ENCODE assay signal across 29 cellular contexts in the genomic region with DNA sequence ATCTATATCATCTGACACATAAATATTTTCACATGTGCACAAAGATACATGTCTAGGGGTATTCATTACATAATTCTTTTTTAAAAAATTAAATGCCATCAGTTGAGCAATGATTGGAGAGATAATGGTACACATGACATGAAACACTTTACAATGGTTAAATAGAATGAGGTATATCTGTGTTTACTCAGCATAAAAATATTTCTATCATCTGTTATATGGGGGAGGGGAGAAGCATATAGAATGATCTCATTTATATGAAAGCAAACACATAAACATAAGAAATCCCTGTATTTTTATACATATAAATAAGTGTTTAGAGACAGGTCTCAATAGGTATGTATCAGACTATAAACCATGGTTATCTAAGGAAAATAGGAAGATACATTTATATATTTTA.
"Had no signal": no experiment of that assay in that cellular context is flagged by ENCODE, and none has a peak within 500 bp of the region (broad histone marks: within the 10 kb centered on the region; RNA-seq: fewer than 3 reads in every experiment).

No MANE protein-coding gene starts in this region.

- H3K27ac Mint-ChIP-seq: natural killer cell; nephron; neural progenitor cell; progenitor cell of endocrine pancreas; stimulated activated effector memory CD8-positive, alpha-beta T cell treated with anti-CD3 and anti-CD28 coated beads, Interleukin-12 subunit alpha, Interleukin-12 subunit beta, amount 100 ng/mL, for 72 hours; stimulated activated naive B cell treated with anti-CD40 and anti-IgM and Interleukin-4, amounts not matched to agents 10 μg/mL and 1 μg/mL and 100 μg/mL, for 72 hours; stimulated activated naive CD8-positive, alpha-beta T cell treated with anti-CD3 and anti-CD28 coated beads, Interleukin-15, amount 100 ng/mL, for 72 hours; type B pancreatic cell had no signal

- FAIRE-seq: small intestine had no signal

- H3K4me1 Mint-ChIP-seq: neural progenitor cell had no signal

- H3K36me3 Mint-ChIP-seq: natural killer cell had no signal

- ATAC-seq: naive thymus-derived CD4-positive, alpha-beta T cell; natural killer cell; pancreas; psoas muscle; right cardiac atrium; right lobe of liver; stimulated activated effector memory CD8-positive, alpha-beta T cell treated with anti-CD3 and anti-CD28 coated beads, Interleukin-12 subunit alpha, Interleukin-12 subunit beta, amount 100 ng/mL, for 72 hours; stimulated activated naive B cell treated with anti-CD40 and anti-IgM and Interleukin-4, amounts not matched to agents 10 μg/mL and 1 μg/mL and 100 μg/mL, for 72 hours; stimulated activated naive CD8-positive, alpha-beta T cell treated with anti-CD3 and anti-CD28 coated beads, Interleukin-15, amount 100 ng/mL, for 72 hours; upper lobe of right lung had no signal

- H3K9me3 ChIP-seq: pancreas, psoas muscle, right lobe of liver, sigmoid colon, suprapubic skin, testis, tibial artery, transverse colon, upper lobe of right lung, uterus had no signal

- H3K27me3 Mint-ChIP-seq: naive thymus-derived CD4-positive, alpha-beta T cell; progenitor cell of endocrine pancreas; stimulated activated naive B cell treated with anti-CD40 and anti-IgM and Interleukin-4, amounts not matched to agents 10 μg/mL and 1 μg/mL and 100 μg/mL, for 72 hours; stimulated activated naive CD8-positive, alpha-beta T cell treated with anti-CD3 and anti-CD28 coated beads, Interleukin-15, amount 100 ng/mL, for 72 hours; type B pancreatic cell had no signal

- H3K27ac ChIP-seq: neural progenitor cell, pancreas, psoas muscle, right lobe of liver, sigmoid colon, suprapubic skin, tibial artery, transverse colon, upper lobe of right lung, uterus had no signal

- H3K27me3 ChIP-seq: neural progenitor cell, pancreas, right lobe of liver, sigmoid colon, suprapubic skin, testis, tibial artery, transverse colon, upper lobe of right lung, uterus had no signal

- H3K4me3 ChIP-seq: neural progenitor cell, pancreas, psoas muscle, right lobe of liver, sigmoid colon, suprapubic skin, testis, tibial artery, transverse colon, upper lobe of right lung, uterus had no signal

- H3K4me3 Mint-ChIP-seq: naive thymus-derived CD4-positive, alpha-beta T cell; natural killer cell; nephron; neural progenitor cell; stimulated activated effector memory CD8-positive, alpha-beta T cell treated with anti-CD3 and anti-CD28 coated beads, Interleukin-12 subunit alpha, Interleukin-12 subunit beta, amount 100 ng/mL, for 72 hours; stimulated activated naive B cell treated with anti-CD40 and anti-IgM and Interleukin-4, amounts not matched to agents 10 μg/mL and 1 μg/mL and 100 μg/mL, for 72 hours; stimulated activated naive CD8-positive, alpha-beta T cell treated with anti-CD3 and anti-CD28 coated beads, Interleukin-15, amount 100 ng/mL, for 72 hours; type B pancreatic cell had no signal

- DNase-seq: naive thymus-derived CD4-positive, alpha-beta T cell; natural killer cell; occipital lobe; pancreas; posterior cingulate gyrus; psoas muscle; right cardiac atrium; right lobe of liver; sigmoid colon; small intestine; stimulated activated CD4-positive, alpha-beta T cell treated with anti-CD3 and anti-CD28 coated beads, Interleukin-15, amount 100 ng/mL, for 24 hours; stimulated activated CD4-positive, alpha-beta T cell treated with anti-CD3 and anti-CD28 coated beads, Interleukin-2, amount 100 ng/mL, for 24 hours; stimulated activated CD4-positive, alpha-beta T cell treated with anti-CD3 and anti-CD28 coated beads, Interleukin-2, amount 100 ng/mL, for 48 hours; stimulated activated CD4-positive, alpha-beta T cell treated with anti-CD3 and anti-CD28 coated beads, Interleukin-4, amount 100 ng/mL, for 24 hours; stimulated activated naive B cell treated with anti-CD40 and anti-IgM and Interleukin-4, amounts not matched to agents 10 μg/mL and 1 μg/mL and 100 μg/mL, for 72 hours; stimulated activated naive CD4-positive, alpha-beta T cell treated with Interleukin-2 at 50 U/mL for 16 hours; stimulated activated naive CD8-positive, alpha-beta T cell treated with anti-CD3 and anti-CD28 coated beads, Interleukin-15, amount 100 ng/mL, for 72 hours; substantia nigra; testis; tibial artery; transverse colon; upper lobe of right lung; uterus had no signal

- H3K36me3 ChIP-seq: neural progenitor cell, pancreas, right lobe of liver, sigmoid colon, tibial artery, transverse colon, upper lobe of right lung, uterus had no signal

- H3K4me1 ChIP-seq: neural progenitor cell, right lobe of liver, upper lobe of right lung, uterus had no signal
